Comparison of ENCODE assay signal across 1 cellular context in the genomic region with DNA sequence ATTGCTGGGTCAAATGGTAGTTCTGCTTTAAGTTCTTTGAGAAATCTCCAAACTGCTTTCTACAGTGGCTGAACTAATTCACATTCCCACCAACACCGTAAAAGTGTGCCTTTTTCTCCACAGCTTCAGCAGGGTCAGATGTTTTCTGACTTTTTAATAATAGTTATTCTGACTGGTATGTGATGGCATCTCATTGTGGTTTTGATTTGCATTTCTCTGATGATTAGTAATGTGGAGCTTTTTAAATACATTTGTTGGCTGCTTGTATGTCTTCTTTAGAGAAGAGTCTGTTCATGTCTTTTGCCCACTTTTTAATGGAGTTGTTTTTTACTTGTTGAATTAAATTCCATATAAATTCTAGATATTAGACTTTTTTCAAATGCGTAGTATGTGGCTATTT.
TF ChIP-seq lines count a peak whose summit lies in the region.

No MANE protein-coding gene starts in this region.

TF ChIP-seq in HepG2, 621 proteins besides CTCF, POLR2A, EP300 and RAD21 (continued from another document):
- TF ChIP-seq, protein P1, sequence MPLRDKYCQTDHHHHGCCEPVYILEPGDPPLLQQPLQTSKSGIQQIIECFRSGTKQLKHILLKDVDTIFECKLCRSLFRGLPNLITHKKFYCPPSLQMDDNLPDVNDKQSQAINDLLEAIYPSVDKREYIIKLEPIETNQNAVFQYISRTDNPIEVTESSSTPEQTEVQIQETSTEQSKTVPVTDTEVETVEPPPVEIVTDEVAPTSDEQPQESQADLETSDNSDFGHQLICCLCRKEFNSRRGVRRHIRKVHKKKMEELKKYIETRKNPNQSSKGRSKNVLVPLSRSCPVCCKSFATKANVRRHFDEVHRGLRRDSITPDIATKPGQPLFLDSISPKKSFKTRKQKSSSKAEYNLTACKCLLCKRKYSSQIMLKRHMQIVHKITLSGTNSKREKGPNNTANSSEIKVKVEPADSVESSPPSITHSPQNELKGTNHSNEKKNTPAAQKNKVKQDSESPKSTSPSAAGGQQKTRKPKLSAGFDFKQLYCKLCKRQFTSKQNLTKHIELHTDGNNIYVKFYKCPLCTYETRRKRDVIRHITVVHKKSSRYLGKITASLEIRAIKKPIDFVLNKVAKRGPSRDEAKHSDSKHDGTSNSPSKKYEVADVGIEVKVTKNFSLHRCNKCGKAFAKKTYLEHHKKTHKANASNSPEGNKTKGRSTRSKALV (CRISPR knock-in tag; IDR thresholded peaks at IDR 0.05), result no peak
- no peak for TF ChIP-seq ZHX2 (IDR thresholded peaks at IDR 0.05; ENCODE audit: low read depth)
- no peak for TF ChIP-seq ZHX2 (CRISPR knock-in tag; IDR thresholded peaks at IDR 0.05; ENCODE audit: borderline replicate concordance)
- no peak for TF ChIP-seq ELF4 (CRISPR knock-in tag; IDR thresholded peaks at IDR 0.05; ENCODE audit: borderline replicate concordance)
- TF ChIP-seq REPIN1 (CRISPR knock-in tag; IDR thresholded peaks at IDR 0.05; ENCODE audit: borderline replicate concordance, low read depth), result no peak
- TF ChIP-seq POLR2AphosphoS2 (IDR thresholded peaks at IDR 0.05; ENCODE audit: low read depth, low read length), result no peak
- TF ChIP-seq ATF7-NPFF (CRISPR knock-in tag; IDR thresholded peaks at IDR 0.05; ENCODE audit: low read depth), result no peak
- TF ChIP-seq, protein P2, sequence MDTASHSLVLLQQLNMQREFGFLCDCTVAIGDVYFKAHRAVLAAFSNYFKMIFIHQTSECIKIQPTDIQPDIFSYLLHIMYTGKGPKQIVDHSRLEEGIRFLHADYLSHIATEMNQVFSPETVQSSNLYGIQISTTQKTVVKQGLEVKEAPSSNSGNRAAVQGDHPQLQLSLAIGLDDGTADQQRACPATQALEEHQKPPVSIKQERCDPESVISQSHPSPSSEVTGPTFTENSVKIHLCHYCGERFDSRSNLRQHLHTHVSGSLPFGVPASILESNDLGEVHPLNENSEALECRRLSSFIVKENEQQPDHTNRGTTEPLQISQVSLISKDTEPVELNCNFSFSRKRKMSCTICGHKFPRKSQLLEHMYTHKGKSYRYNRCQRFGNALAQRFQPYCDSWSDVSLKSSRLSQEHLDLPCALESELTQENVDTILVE (CRISPR knock-in tag; IDR thresholded peaks at IDR 0.05), result no peak
- TF ChIP-seq ZNF737 (CRISPR knock-in tag; IDR thresholded peaks at IDR 0.05; ENCODE audit: borderline replicate concordance), result no peak
- no peak for TF ChIP-seq PCBP1 (IDR thresholded peaks at IDR 0.05; ENCODE audit: borderline replicate concordance, low read depth, low read length)
- no peak for TF ChIP-seq JARID2 (CRISPR knock-in tag; IDR thresholded peaks at IDR 0.05; ENCODE audit: insufficient replicate concordance)
